Comparison of ENCODE assay signal across 11 cellular contexts in the genomic region with DNA sequence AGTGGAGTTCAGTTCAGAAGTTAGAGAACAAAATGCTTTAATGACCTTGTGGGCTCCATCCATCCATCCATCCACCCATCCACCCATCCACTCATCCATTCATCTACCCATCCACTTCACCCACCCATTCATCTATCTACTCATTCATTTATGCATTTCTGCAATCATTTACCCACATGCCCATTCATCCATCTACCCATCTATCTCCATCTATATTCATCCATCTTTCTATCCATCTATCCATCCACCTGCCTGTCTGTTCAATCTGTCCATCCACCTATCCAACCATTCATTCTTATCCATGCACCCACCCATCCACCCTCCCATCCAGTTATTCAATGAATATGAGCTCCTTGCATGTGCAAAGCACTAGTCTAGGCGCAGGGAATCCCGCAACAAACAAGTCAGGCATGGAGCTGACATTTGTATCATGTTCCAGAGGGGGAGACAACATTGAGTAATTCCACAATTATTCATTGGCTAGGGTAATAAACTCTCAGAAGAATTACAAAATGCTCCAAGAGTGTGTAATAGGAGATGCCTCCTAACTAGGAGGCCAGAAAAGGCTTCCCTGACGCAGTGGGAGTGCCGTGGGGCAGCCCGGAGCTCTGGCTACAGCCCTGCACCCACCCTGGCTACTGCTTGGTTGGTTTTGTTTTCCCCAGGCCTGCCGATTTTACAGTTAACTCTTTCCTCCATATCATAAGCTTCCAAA.
DNase-seq lines count a peak whose midpoint lies in the region; ATAC-seq, FAIRE-seq and TF ChIP-seq lines count a peak whose summit lies in the region.
"Had no signal": no experiment of that assay in that cellular context is flagged by ENCODE, and none has a peak within 500 bp of the region (broad histone marks: within the 10 kb centered on the region; RNA-seq: fewer than 3 reads in every experiment).

No MANE protein-coding gene starts in this region.

- no peak overlapping the region for H3K27ac ChIP-seq in BLaER1 treated with 17β-estradiol and CSF1 and Interleukin-3, amounts not matched to agents 10 nM and 100 nM
- H3K27ac ChIP-seq in SK-N-SH (ENCODE audit: low read depth in 2 of 2, low read length in 1 of 2) (peak overlapping the region; percentile 58 to 84; a peak in 3 of 4 replicates), pancreas (no peak overlapping the region)

- no peak overlapping the region for H3K9ac ChIP-seq in BLaER1 treated with 17β-estradiol and CSF1 and Interleukin-3, amounts not matched to agents 10 nM and 100 nM
- H3K9ac ChIP-seq in SK-N-SH = 0 out of 2 replicates have a peak overlapping the region, but pooled peaks have one; percentile 19

- POLR2A ChIA-PET in SK-N-SH (lab: Yijun Ruan, JAX) = interaction anchor here (0.6 kb wide), 1 partner anchor 1017 kb away, joined by 3 read pairs; no protein-coding TSS in a partner anchor

- no peaks in the 10 kb centered on the region for H3K9me2 ChIP-seq in SK-N-SH

- peaks cover 5 to 18% (median 12%) of the 10 kb centered on the region in 11 experiments; a peak in 21 of 22 replicates for H3K9me3 ChIP-seq in BLaER1 treated with 17β-estradiol and CSF1 and Interleukin-3, amounts not matched to agents 10 nM and 100 nM (replicated peaks in 1 of 11)
- H3K9me3 ChIP-seq in SK-N-SH (no peaks in the 10 kb centered on the region), pancreas (no peaks in the 10 kb centered on the region)
- H3K9me3 ChIP-seq: breast epithelium had no signal

- TF ChIP-seq EP300 in SK-N-SH (IDR thresholded peaks at IDR 0.05; ENCODE audit: borderline replicate concordance in 1 of 2, low read depth in 1 of 2, low read length in 1 of 2) = peak in 1 of 2 experiments; percentile 60; a peak in 1 of 4 replicates

- peaks cover 0 to 5% (median 1%) of the 10 kb centered on the region in 7 donors for H3K9me3 Mint-ChIP-seq in CD14-positive monocyte
- H3K9me3 Mint-ChIP-seq: memory B cell had no signal

- H3K27me3 Mint-ChIP-seq in CD14-positive monocyte (ENCODE audit: low read depth in 3 of 3) = peaks cover 5 to 13% (median 8%) of the 10 kb centered on the region in 3 donors

- no peak overlapping the region for H3K4me3 Mint-ChIP-seq in CD14-positive monocyte
- H3K4me3 Mint-ChIP-seq: memory B cell had no signal

- no peaks in the 10 kb centered on the region for H3K36me3 Mint-ChIP-seq in CD14-positive monocyte
- H3K36me3 Mint-ChIP-seq: memory B cell had no signal

- ATAC-seq in pancreas = peak in 3 of 4 donors; percentile 48 to 70 (median 52)
- ATAC-seq in GM19455 (IDR thresholded peaks at IDR 0.05; ENCODE audit: unreplicated experiment) = no peak

- intact Hi-C loops in pancreas (cut with DNase I) = no loop called here
- intact Hi-C loops in CD14-positive monocyte (cut with micrococcal nuclease) = no loop called here

- H3K79me2 ChIP-seq in SK-N-SH (ENCODE audit: insufficient read depth) = no peaks in the 10 kb centered on the region

- no peak overlapping the region for H3K27ac Mint-ChIP-seq in CD14-positive monocyte
- H3K27ac Mint-ChIP-seq: memory B cell had no signal

- 0 out of 2 replicates have a peak, but pooled peaks have one; percentile 8 for TF ChIP-seq RAD21 in SK-N-SH (IDR thresholded peaks at IDR 0.05; ENCODE audit: low read length)

- CTCF ChIA-PET in SK-N-SH (lab: Yijun Ruan, JAX) = interaction anchor here (0.8 to 2.0 kb wide), 5 partner anchors 10 to 246 kb away, joined by 3 to 6 read pairs (median 4); a partner anchor contains a TSS

- H3K4me3 ChIP-seq in BLaER1 treated with 17β-estradiol and CSF1 and Interleukin-3, amounts not matched to agents 10 nM and 100 nM = no peak overlapping the region
- H3K4me3 ChIP-seq in SK-N-SH (ENCODE audit: low read depth in 2 of 2, low read length in 1 of 2) = no peak overlapping the region
- no peak overlapping the region for H3K4me3 ChIP-seq in foreskin fibroblast (ENCODE audit: low read depth in 1 of 2, low read length in 2 of 2)
- no peak overlapping the region for H3K4me3 ChIP-seq in pancreas
- H3K4me3 ChIP-seq: breast epithelium had no signal

- no peak for FAIRE-seq in pancreas (lab: Jason Lieb, UNC)

- no peaks in the 10 kb centered on the region for H3K4me1 Mint-ChIP-seq in CD14-positive monocyte
- H3K4me1 Mint-ChIP-seq: memory B cell had no signal

- no peak for TF ChIP-seq CTCF in SK-N-SH (IDR thresholded peaks at IDR 0.05)
- TF ChIP-seq CTCF in foreskin fibroblast (IDR thresholded peaks at IDR 0.05; ENCODE audit: low read depth, low read length) = no peak
- TF ChIP-seq CTCF in pancreas (IDR thresholded peaks at IDR 0.05) = no peak
- no peak for TF ChIP-seq CTCF in CD14-positive monocyte (IDR thresholded peaks at IDR 0.05)

- H3K36me3 ChIP-seq in BLaER1 treated with 17β-estradiol and CSF1 and Interleukin-3, amounts not matched to agents 10 nM and 100 nM = no peaks in the 10 kb centered on the region
- H3K36me3 ChIP-seq in SK-N-SH (replicated peaks in 1 of 2; ENCODE audit: control insufficient read depth in 1 of 2, insufficient read depth in 2 of 2, low read length in 1 of 2) (no peaks in the 10 kb centered on the region), pancreas (no peaks in the 10 kb centered on the region)
- H3K36me3 ChIP-seq: breast epithelium had no signal

- no peaks in the 10 kb centered on the region for H3F3A ChIP-seq in SK-N-SH (replicated peaks; ENCODE audit: insufficient read depth)

- no peaks in the 10 kb centered on the region for H4K20me1 ChIP-seq in BLaER1 treated with 17β-estradiol and CSF1 and Interleukin-3, amounts not matched to agents 10 nM and 100 nM
- no peaks in the 10 kb centered on the region for H4K20me1 ChIP-seq in SK-N-SH (ENCODE audit: insufficient read depth)

- peak overlapping the region in 10 of 11 experiments; percentile 4 to 77 (median 50); a peak in 17 of 22 replicates for H3K4me2 ChIP-seq in BLaER1 treated with 17β-estradiol and CSF1 and Interleukin-3, amounts not matched to agents 10 nM and 100 nM
- H3K4me2 ChIP-seq in SK-N-SH = peak overlapping the region; percentile 31

- no peak for DNase-seq in SK-N-SH
- peak; percentile 92 to 96 for DNase-seq in foreskin fibroblast
- no peak for DNase-seq in pancreas
- no peak for DNase-seq in SHP77 treated with DMSO at 0.1 percent for 48 hours (lab: John Stamatoyannopoulos, UW)
- no peak for DNase-seq in CD14-positive monocyte (ENCODE audit: low spot score)
- no peak for DNase-seq in activated gamma-delta T cell (lab: John Stamatoyannopoulos, UW)
- DNase-seq: NCI-H446 had no signal

- H3K4me1 ChIP-seq in BLaER1 treated with 17β-estradiol and CSF1 and Interleukin-3, amounts not matched to agents 10 nM and 100 nM = peaks cover 8 to 41% (median 32%) of the 10 kb centered on the region in 10 experiments; a peak in 19 of 20 replicates
- H3K4me1 ChIP-seq in SK-N-SH (ENCODE audit: control insufficient read depth in 1 of 2, insufficient read depth in 2 of 2, low read depth in 1 of 2, low read length in 1 of 2) (peaks cover 39 to 49% of the 10 kb centered on the region in 2 experiments), pancreas (no peaks in the 10 kb centered on the region)
- H3K4me1 ChIP-seq: breast epithelium had no signal

- no peaks in the 10 kb centered on the region for H3K27me3 ChIP-seq in BLaER1 treated with 17β-estradiol and CSF1 and Interleukin-3, amounts not matched to agents 10 nM and 100 nM
- H3K27me3 ChIP-seq in SK-N-SH (ENCODE audit: insufficient read depth) = no peaks in the 10 kb centered on the region
- H3K27me3 ChIP-seq in pancreas = no peaks in the 10 kb centered on the region
- H3K27me3 ChIP-seq: breast epithelium had no signal

- peak overlapping the region; percentile 33; the same call in 1 of the 2 replicates for H2AFZ ChIP-seq in SK-N-SH (ENCODE audit: low read depth)

- WGBS in SK-N-SH (ENCODE audit: low lambda C conversion rate) = 41% methylated on average over 6 of the region's 6 CpGs
- 68 to 78% methylated on average over 6 of the region's 6 CpGs for WGBS in pancreas, 2 donors

TF ChIP-seq in SK-N-SH, 30 proteins besides CTCF, POLR2A, EP300 and RAD21 (continues in another document):
- peak; percentile 22; the same call in 1 of the 2 replicates for TF ChIP-seq JUND (IDR thresholded peaks at IDR 0.05)
- no peak for TF ChIP-seq MEF2A (IDR thresholded peaks at IDR 0.05; ENCODE audit: borderline replicate concordance, low read depth)
- TF ChIP-seq, protein P1, sequence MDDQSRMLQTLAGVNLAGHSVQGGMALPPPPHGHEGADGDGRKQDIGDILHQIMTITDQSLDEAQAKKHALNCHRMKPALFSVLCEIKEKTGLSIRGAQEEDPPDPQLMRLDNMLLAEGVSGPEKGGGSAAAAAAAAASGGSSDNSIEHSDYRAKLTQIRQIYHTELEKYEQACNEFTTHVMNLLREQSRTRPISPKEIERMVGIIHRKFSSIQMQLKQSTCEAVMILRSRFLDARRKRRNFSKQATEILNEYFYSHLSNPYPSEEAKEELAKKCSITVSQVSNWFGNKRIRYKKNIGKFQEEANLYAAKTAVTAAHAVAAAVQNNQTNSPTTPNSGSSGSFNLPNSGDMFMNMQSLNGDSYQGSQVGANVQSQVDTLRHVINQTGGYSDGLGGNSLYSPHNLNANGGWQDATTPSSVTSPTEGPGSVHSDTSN (IDR thresholded peaks at IDR 0.05) = peak; percentile 47
- TF ChIP-seq TCF12 (IDR thresholded peaks at IDR 0.05) = peak; percentile 67
- TF ChIP-seq SMC3 (IDR thresholded peaks at IDR 0.05; ENCODE audit: low read depth, low read length) = no peak
- peak; percentile 69; the same call in 1 of the 2 replicates for TF ChIP-seq NFIC (IDR thresholded peaks at IDR 0.05; ENCODE audit: borderline replicate concordance)
- no peak for TF ChIP-seq POLR2AphosphoS5 (IDR thresholded peaks at IDR 0.05; ENCODE audit: low read depth, low read length)
- TF ChIP-seq, protein P2, sequence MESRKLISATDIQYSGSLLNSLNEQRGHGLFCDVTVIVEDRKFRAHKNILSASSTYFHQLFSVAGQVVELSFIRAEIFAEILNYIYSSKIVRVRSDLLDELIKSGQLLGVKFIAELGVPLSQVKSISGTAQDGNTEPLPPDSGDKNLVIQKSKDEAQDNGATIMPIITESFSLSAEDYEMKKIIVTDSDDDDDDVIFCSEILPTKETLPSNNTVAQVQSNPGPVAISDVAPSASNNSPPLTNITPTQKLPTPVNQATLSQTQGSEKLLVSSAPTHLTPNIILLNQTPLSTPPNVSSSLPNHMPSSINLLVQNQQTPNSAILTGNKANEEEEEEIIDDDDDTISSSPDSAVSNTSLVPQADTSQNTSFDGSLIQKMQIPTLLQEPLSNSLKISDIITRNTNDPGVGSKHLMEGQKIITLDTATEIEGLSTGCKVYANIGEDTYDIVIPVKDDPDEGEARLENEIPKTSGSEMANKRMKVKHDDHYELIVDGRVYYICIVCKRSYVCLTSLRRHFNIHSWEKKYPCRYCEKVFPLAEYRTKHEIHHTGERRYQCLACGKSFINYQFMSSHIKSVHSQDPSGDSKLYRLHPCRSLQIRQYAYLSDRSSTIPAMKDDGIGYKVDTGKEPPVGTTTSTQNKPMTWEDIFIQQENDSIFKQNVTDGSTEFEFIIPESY (IDR thresholded peaks at IDR 0.05; ENCODE audit: borderline replicate concordance, low read depth) = peak; percentile 25; the same call in 1 of the 2 replicates
- no peak for TF ChIP-seq GABPA (IDR thresholded peaks at IDR 0.05; ENCODE audit: low read depth)
- TF ChIP-seq MXI1 (IDR thresholded peaks at IDR 0.05; ENCODE audit: low read depth, low read length) = no peak
- no peak for TF ChIP-seq SIN3A (IDR thresholded peaks at IDR 0.05; ENCODE audit: borderline replicate concordance, low read depth, low read length)

Comparison
In these comparisons a context has a peak if more than half of its experiments do, and no peak if none do; other contexts are left out.
1. H3K27ac ChIP-seq: peak in SK-N-SH (2 of 2); none in BLaER1 treated with 17β-estradiol and CSF1 and Interleukin-3, amounts not matched to agents 10 nM and 100 nM (0 of 11) and pancreas (0 of 4).
2. DNase-seq: peak in foreskin fibroblast (2 of 2); none in SK-N-SH (single experiment), pancreas (0 of 6), SHP77 treated with DMSO at 0.1 percent for 48 hours (single experiment), CD14-positive monocyte (single experiment) and activated gamma-delta T cell (single experiment).